ENCODE assay signal across 8 cellular contexts in genomic region chr9:126702501-126703329, GRCh38.
DNase-seq lines count a peak whose midpoint lies in the region; ATAC-seq and TF ChIP-seq lines count a peak whose summit lies in the region.

No MANE protein-coding gene starts in this region.

- H3K27ac ChIP-seq in SJCRH30 = no peak overlapping the region
- H3K27ac ChIP-seq in dorsolateral prefrontal cortex = peak overlapping the region in 1 of 59 donors; percentile 90

- ATAC-seq in omental fat pad (ENCODE audit: low FRiP score) (no peak), GM21619 (IDR thresholded peaks at IDR 0.05; ENCODE audit: unreplicated experiment) (no peak), HG02885 (IDR thresholded peaks at IDR 0.05; ENCODE audit: poor library complexity, unreplicated experiment) (no peak)

- H3K4me3 ChIP-seq in SJCRH30 = no peak overlapping the region
- H3K4me3 ChIP-seq in dorsolateral prefrontal cortex = no peak overlapping the region

- H3K36me3 ChIP-seq in SJCRH30 = no peaks in the 10 kb centered on the region

- intact Hi-C loops in dorsolateral prefrontal cortex (cut with DNase I) = no loop called here

- peaks cover 11% of the 10 kb centered on the region for H3K4me1 ChIP-seq in SJCRH30

- peak; percentile 58 for TF ChIP-seq CTCF in GM13976 (IDR thresholded peaks at IDR 0.05; ENCODE audit: borderline replicate concordance, control extremely low read depth, extremely low read depth, insufficient read depth, missing control alignments)
- TF ChIP-seq CTCF in dorsolateral prefrontal cortex (IDR thresholded peaks at IDR 0.05 in 54 of 56, conservative IDR thresholded peaks at IDR 0.05 in 2 of 56; ENCODE audit: low read depth in 1 of 56, partially characterized antibody in 56 of 56) = peak in 53 of 56 donors; percentile 12 to 66 (median 50)
- TF ChIP-seq CTCF in omental fat pad (IDR thresholded peaks at IDR 0.05) = no peak

- H3K9me3 ChIP-seq in SJCRH30 (replicated peaks) = no peaks in the 10 kb centered on the region

- H3K27me3 ChIP-seq in SJCRH30 = 0 out of 2 replicates have a peak, but pooled peaks cover 4% of the 10 kb centered on the region
- H3K27me3 ChIP-seq in dorsolateral prefrontal cortex = peaks cover 0 to 46% (median 10%) of the 10 kb centered on the region in 45 donors

- DNase-seq in GM13976 (ENCODE audit: low spot score) = peak; percentile 72
- peak; percentile 66 to 76 for DNase-seq in SJCRH30
- peak in 3 of 10 donors; percentile 25 to 39 (median 32) for DNase-seq in dorsolateral prefrontal cortex
- DNase-seq in omental fat pad (ENCODE audit: low spot score) = peak; percentile 19
- no peak for DNase-seq in NCI-H187 (lab: John Stamatoyannopoulos, UW)
- no peak for DNase-seq in NCI-H1092 treated with DMSO at 0.1 percent for 48 hours (lab: John Stamatoyannopoulos, UW)

- in situ Hi-C loops in GM13976 (cut with MboI; ENCODE audit: low sequenced_read_pairs, unreplicated experiment) = no loop called here

Comparison
In these comparisons a context has a peak if more than half of its experiments do, and no peak if none do; other contexts are left out.
1. DNase-seq: peak in GM13976 (single experiment), SJCRH30 (2 of 2) and omental fat pad (single experiment); none in NCI-H187 (0 of 2) and NCI-H1092 treated with DMSO at 0.1 percent for 48 hours (single experiment).
2. CTCF ChIP-seq: peak in GM13976 (single experiment) and dorsolateral prefrontal cortex (53 of 56); none in omental fat pad (0 of 3).